16 cellular contexts compared by ENCODE assay signal in the genomic region with DNA sequence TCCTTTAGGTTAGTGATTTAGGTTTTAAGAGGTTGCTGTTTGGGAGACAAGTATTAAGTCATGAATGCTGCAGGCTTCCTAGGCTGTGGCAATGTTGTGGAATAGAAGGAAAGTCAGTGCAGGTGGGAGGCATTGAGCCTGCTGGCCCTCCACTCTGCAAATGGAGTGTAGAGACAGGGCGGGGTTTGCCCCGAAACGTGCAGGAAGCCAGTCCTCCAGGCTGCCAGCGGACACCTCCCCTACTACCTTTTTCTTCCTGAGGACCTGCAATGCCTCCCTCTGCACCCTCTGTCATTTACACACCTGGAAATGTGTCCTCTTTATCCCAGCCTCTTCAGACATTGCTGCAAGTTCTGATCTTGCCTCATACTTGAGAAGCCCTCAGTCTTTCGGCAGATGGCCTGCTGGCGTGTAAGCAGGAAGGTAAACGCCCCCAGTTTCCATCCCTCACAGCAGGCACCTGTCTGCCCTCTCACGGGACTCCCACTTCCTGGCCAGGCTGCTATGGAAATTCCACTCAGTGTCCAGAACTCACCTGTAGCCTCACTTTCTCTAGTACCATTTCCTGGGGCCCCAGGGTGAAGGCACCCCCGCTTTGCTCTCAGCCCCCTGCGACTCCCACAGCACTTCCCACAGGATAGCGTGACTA.
A peak's percentile ranks its signal among the peaks of the same experiment; 100 is the strongest.
DNase-seq lines count a peak whose midpoint lies in the region; ATAC-seq and TF ChIP-seq lines count a peak whose summit lies in the region.
"Had no signal": no experiment of that assay in that cellular context is flagged by ENCODE, and none has a peak within 500 bp of the region (broad histone marks: within the 10 kb centered on the region; RNA-seq: fewer than 3 reads in every experiment).

No MANE protein-coding gene starts in this region.

- H3K27ac ChIP-seq in ascending aorta, result no peak overlapping the region
- H3K27ac ChIP-seq: foreskin keratinocyte, SJCRH30 had no signal

- no peak for TF ChIP-seq CTCF in ascending aorta (IDR thresholded peaks at IDR 0.05)

- no peaks in the 10 kb centered on the region for H3K4me1 ChIP-seq in ascending aorta
- H3K4me1 ChIP-seq: foreskin keratinocyte, SJCRH30 had no signal

- H3K36me3 Mint-ChIP-seq in memory B cell, result peaks cover 1% of the 10 kb centered on the region
- H3K36me3 Mint-ChIP-seq: type B pancreatic cell had no signal

- peaks cover 24% of the 10 kb centered on the region for H3K4me1 Mint-ChIP-seq in memory B cell
- H3K4me1 Mint-ChIP-seq: mesothelial cell of epicardium had no signal

- H3K27me3 Mint-ChIP-seq in memory B cell, result no peaks in the 10 kb centered on the region
- H3K27me3 Mint-ChIP-seq: type B pancreatic cell had no signal

- ATAC-seq in GM21367 (IDR thresholded peaks at IDR 0.05; ENCODE audit: unreplicated experiment) (peak; percentile 58), memory B cell (ENCODE audit: low read depth) (peak; percentile 19), GM21528 (IDR thresholded peaks at IDR 0.05; ENCODE audit: low FRiP score, unreplicated experiment) (no peak), GM19035 (IDR thresholded peaks at IDR 0.05; ENCODE audit: unreplicated experiment) (no peak)
- ATAC-seq: foreskin keratinocyte had no signal

- no peaks in the 10 kb centered on the region for H3K27me3 ChIP-seq in ascending aorta
- H3K27me3 ChIP-seq: foreskin keratinocyte, SJCRH30 had no signal

- H3K36me3 ChIP-seq in ascending aorta, result no peaks in the 10 kb centered on the region
- H3K36me3 ChIP-seq: SJCRH30 had no signal

- peak overlapping the region; percentile 49 for H3K27ac Mint-ChIP-seq in memory B cell
- H3K27ac Mint-ChIP-seq: mesothelial cell of epicardium, type B pancreatic cell had no signal

- DNase-seq in NCI-H187 (lab: John Stamatoyannopoulos, UW), result peak; percentile 16 to 46
- DNase-seq in NCI-H187 treated with DMSO at 0.1 percent for 48 hours (lab: John Stamatoyannopoulos, UW), result no peak
- DNase-seq in NCI-H69 (lab: John Stamatoyannopoulos, UW), result peak; percentile 71
- no peak for DNase-seq in memory B cell (ENCODE audit: low spot score in 2 of 2)
- no peak for DNase-seq in ascending aorta (ENCODE audit: low spot score in 2 of 2)
- DNase-seq: activated gamma-delta T cell treated with Interleukin-2 at 50 U/mL for 16 hours; DMS 273 treated with DMSO at 0.1 percent for 48 hours; foreskin keratinocyte; HCEC 1CT; NK-92 treated with Interleukin-12 subunit alpha and Interleukin-12 subunit beta, amount 100 ng/mL, for 24 hours; SJCRH30 had no signal

- no peak overlapping the region for H3K4me3 ChIP-seq in ascending aorta
- H3K4me3 ChIP-seq: SJCRH30 had no signal

- no peaks in the 10 kb centered on the region for H3K9me3 Mint-ChIP-seq in memory B cell

- intact Hi-C loops in ascending aorta (cut with DNase I), result no loop called here

- no peaks in the 10 kb centered on the region for H3K9me3 ChIP-seq in ascending aorta
- H3K9me3 ChIP-seq: SJCRH30 had no signal

- H3K4me3 Mint-ChIP-seq in memory B cell, result peak overlapping the region; percentile 74
- H3K4me3 Mint-ChIP-seq: mesothelial cell of epicardium, type B pancreatic cell had no signal

Comparison
In these comparisons a context has a peak if more than half of its experiments do, and no peak if none do; other contexts are left out.
1. DNase-seq: peak in NCI-H187 (2 of 2) and NCI-H69 (single experiment); none in NCI-H187 treated with DMSO at 0.1 percent for 48 hours (single experiment), memory B cell (0 of 2) and ascending aorta (0 of 2).
2. ATAC-seq: peak in GM21367 (single experiment) and memory B cell (single experiment); none in GM21528 (single experiment) and GM19035 (single experiment).